25 cellular contexts compared by ENCODE assay signal in genomic region chr7:135578569-135578968, GRCh38. TPM values are rescaled to one million over a fixed set of nuclear protein-coding genes. Genes with fewer than 3 reads are reported as not detected.
A peak's percentile ranks its signal among the peaks of the same experiment; 100 is the strongest.
DNase-seq lines count a peak whose midpoint lies in the region; ATAC-seq, FAIRE-seq and TF ChIP-seq lines count a peak whose summit lies in the region.
"Had no signal": no experiment of that assay in that cellular context is flagged by ENCODE, and none has a peak within 500 bp of the region (broad histone marks: within the 10 kb centered on the region; RNA-seq: fewer than 3 reads in every experiment).

No MANE protein-coding gene starts in this region.

- H3K36me3 Mint-ChIP-seq in activated naive CD8-positive, alpha-beta T cell: peaks cover 15% of the 10 kb centered on the region
- peaks cover 40% of the 10 kb centered on the region for H3K36me3 Mint-ChIP-seq in activated naive CD8-positive, alpha-beta T cell treated with anti-CD3 and anti-CD28 coated beads for 36 hours

- no peaks in the 10 kb centered on the region for H3K4me1 ChIP-seq in K562 (replicated peaks in 1 of 2; ENCODE audit: control insufficient read depth in 2 of 2, insufficient read depth in 2 of 2, low read length in 2 of 2)
- no peaks in the 10 kb centered on the region for H3K4me1 ChIP-seq in esophagus muscularis mucosa
- H3K4me1 ChIP-seq: A549, BE2C, HAP-1 had no signal

- POLR2A ChIA-PET in K562 (lab: Yijun Ruan, JAX): no interaction called here

- no TSS peak for BruUV-seq in K562 (replicated peaks; lab: Mats Ljungman, UMichigan)

- H2AFZ ChIP-seq in K562 (ENCODE audit: low read depth, low read length): no peak overlapping the region

- H3K4me1 Mint-ChIP-seq in activated naive CD8-positive, alpha-beta T cell (ENCODE audit: low read depth): peaks cover 8% of the 10 kb centered on the region
- H3K4me1 Mint-ChIP-seq in activated naive CD8-positive, alpha-beta T cell treated with anti-CD3 and anti-CD28 coated beads for 36 hours: peaks cover 12% of the 10 kb centered on the region

- H3K27me3 ChIP-seq in K562 (ENCODE audit: control insufficient read depth in 2 of 2, insufficient read depth in 2 of 2, low read length in 2 of 2): no peaks in the 10 kb centered on the region
- no peaks in the 10 kb centered on the region for H3K27me3 ChIP-seq in esophagus muscularis mucosa
- H3K27me3 ChIP-seq: BE2C; BLaER1 treated with 17β-estradiol and CSF1 and Interleukin-3, amounts not matched to agents 10 nM and 100 nM had no signal

- H4K20me1 ChIP-seq in K562 (replicated peaks; ENCODE audit: control insufficient read depth, insufficient read depth, low read length): no peaks in the 10 kb centered on the region

- TF ChIP-seq EP300 in K562 (IDR thresholded peaks at IDR 0.05; ENCODE audit: low read length) (no peak), esophagus muscularis mucosa (IDR thresholded peaks at IDR 0.05) (no peak)

- H3K9me3 Mint-ChIP-seq in activated naive CD8-positive, alpha-beta T cell (ENCODE audit: low read depth): no peaks in the 10 kb centered on the region
- peaks cover 6% of the 10 kb centered on the region for H3K9me3 Mint-ChIP-seq in activated naive CD8-positive, alpha-beta T cell treated with anti-CD3 and anti-CD28 coated beads for 36 hours
- H3K9me3 Mint-ChIP-seq: CD14-positive monocyte; CD4-positive, alpha-beta T cell; CD8-positive, alpha-beta memory T cell; HFFc6 had no signal

- H3K9me3 ChIP-seq in K562 (replicated peaks; ENCODE audit: control insufficient read depth, insufficient read depth, low read depth, low read length) (no peaks in the 10 kb centered on the region), esophagus muscularis mucosa (no peaks in the 10 kb centered on the region)
- H3K9me3 ChIP-seq: A549; BE2C; BLaER1 treated with 17β-estradiol and CSF1 and Interleukin-3, amounts not matched to agents 10 nM and 100 nM; HAP-1 had no signal

- H3K4me2 ChIP-seq in K562 (ENCODE audit: insufficient read depth, low read length): no peak overlapping the region
- H3K4me2 ChIP-seq: A549; BLaER1 treated with 17β-estradiol and CSF1 and Interleukin-3, amounts not matched to agents 10 nM and 100 nM had no signal

- H3K4me3 ChIP-seq in K562 (no peak overlapping the region), esophagus muscularis mucosa (no peak overlapping the region)
- H3K4me3 ChIP-seq: A549; BLaER1 treated with 17β-estradiol and CSF1 and Interleukin-3, amounts not matched to agents 10 nM and 100 nM; HAP-1 had no signal

- CTCF ChIA-PET in K562 (lab: Yijun Ruan, JAX; ENCODE audit: low intra/inter-chr PET ratio): no interaction called here

- H3K36me3 ChIP-seq in K562 (ENCODE audit: control insufficient read depth, insufficient read depth, low read length) (peaks cover 97% of the 10 kb centered on the region), esophagus muscularis mucosa (peaks cover 78 to 100% (median 93%) of the 10 kb centered on the region in 4 donors)

- no peak overlapping the region for H3K4me3 Mint-ChIP-seq in activated naive CD8-positive, alpha-beta T cell
- no peak overlapping the region for H3K4me3 Mint-ChIP-seq in activated naive CD8-positive, alpha-beta T cell treated with anti-CD3 and anti-CD28 coated beads for 36 hours
- H3K4me3 Mint-ChIP-seq: CD14-positive monocyte; CD4-positive, alpha-beta T cell; CD8-positive, alpha-beta memory T cell; HFFc6 had no signal

- in situ Hi-C loops in K562 (cut with MboI): no loop called here

- TF ChIP-seq CTCF in K562 (IDR thresholded peaks at IDR 0.05 in 2 of 3, conservative IDR thresholded peaks at IDR 0.05 in 1 of 3; ENCODE audit: insufficient read depth in 2 of 3, low read depth in 1 of 3, low read length in 3 of 3): no peak
- TF ChIP-seq CTCF in esophagus muscularis mucosa (IDR thresholded peaks at IDR 0.05): no peak

- H3K27ac ChIP-seq in K562 (ENCODE audit: extremely low read depth, low read depth, low read length): no peak overlapping the region
- no peak overlapping the region for H3K27ac ChIP-seq in esophagus muscularis mucosa (replicated peaks in 1 of 4)
- H3K27ac ChIP-seq: A549; BLaER1 treated with 17β-estradiol and CSF1 and Interleukin-3, amounts not matched to agents 10 nM and 100 nM had no signal

- no peaks in the 10 kb centered on the region for H3K79me2 ChIP-seq in K562 (ENCODE audit: control insufficient read depth, insufficient read depth, low read length)

- TF ChIP-seq POLR2A in K562 (conservative IDR thresholded peaks at IDR 0.05): no peak
- TF ChIP-seq POLR2A in esophagus muscularis mucosa (IDR thresholded peaks at IDR 0.05; ENCODE audit: low read depth): no peak

- no peak for ATAC-seq in K562
- ATAC-seq: A549 had no signal

- WGBS in K562 (ENCODE audit: insufficient coverage, low coverage, missing lambda C conversion rate): 83% methylated on average over 3 of the region's 3 CpGs
- 88% methylated on average over 3 of the region's 3 CpGs for WGBS in esophagus muscularis mucosa

- DNase-seq in activated naive CD8-positive, alpha-beta T cell treated with anti-CD3 and anti-CD28 coated beads for 36 hours: no peak
- DNase-seq in K562 (ENCODE audit: extremely low read depth in 1 of 4, low spot score in 3 of 4) (no peak), lung microvascular endothelial cell (ENCODE audit: low read depth in 2 of 2) (peak; percentile 16 to 27), esophagus muscularis mucosa (ENCODE audit: extremely low spot score) (no peak), epidermal melanocyte (ENCODE audit: insufficient read length, low spot score) (no peak)
- DNase-seq: 8988T; ACHN; AML-193; BE2C; CD4-positive, alpha-beta T cell; CD8-positive, alpha-beta memory T cell; DMS 273 treated with DMSO at 0.1 percent for 48 hours; DMS79; EL; GDM1; GOT3; HFFc6 had no signal

- intact Hi-C loops in K562 (cut with micrococcal nuclease): no loop called here
- intact Hi-C loops in esophagus muscularis mucosa (cut with DNase I): no loop called here

- TF ChIP-seq RAD21 in K562 (CRISPR knock-in tag; conservative IDR thresholded peaks at IDR 0.05 in 1 of 2, IDR thresholded peaks at IDR 0.05 in 1 of 2): no peak

- peak overlapping the region; percentile 34 for H3K27ac Mint-ChIP-seq in activated naive CD8-positive, alpha-beta T cell
- H3K27ac Mint-ChIP-seq in activated naive CD8-positive, alpha-beta T cell treated with anti-CD3 and anti-CD28 coated beads for 36 hours: no peak overlapping the region
- H3K27ac Mint-ChIP-seq: CD4-positive, alpha-beta T cell; CD8-positive, alpha-beta memory T cell; HFFc6 had no signal

- no peaks in the 10 kb centered on the region for H3K27me3 Mint-ChIP-seq in activated naive CD8-positive, alpha-beta T cell
- H3K27me3 Mint-ChIP-seq in activated naive CD8-positive, alpha-beta T cell treated with anti-CD3 and anti-CD28 coated beads for 36 hours: no peaks in the 10 kb centered on the region
- H3K27me3 Mint-ChIP-seq: CD4-positive, alpha-beta T cell; CD8-positive, alpha-beta memory T cell had no signal

- no peaks in the 10 kb centered on the region for H3K9me1 ChIP-seq in K562 (ENCODE audit: control insufficient read depth, insufficient read depth, low read length)

- no peak for FAIRE-seq in K562 (lab: Jason Lieb, UNC)
- FAIRE-seq: A549, D721Med, GM12892, H54 had no signal

- H3K9ac ChIP-seq in K562 (ENCODE audit: insufficient read depth in 1 of 2, low read depth in 2 of 2, low read length in 2 of 2): no peak overlapping the region
- H3K9ac ChIP-seq: BLaER1 treated with 17β-estradiol and CSF1 and Interleukin-3, amounts not matched to agents 10 nM and 100 nM had no signal

TF ChIP-seq in K562, 482 proteins besides CTCF, POLR2A, EP300 and RAD21:
- TF ChIP-seq ZBTB2 (IDR thresholded peaks at IDR 0.05) (no peak), ZZZ3 (IDR thresholded peaks at IDR 0.05) (peak; percentile 21; the same call in 1 of the 2 replicates)

RNA-seq across cellular contexts. Expression of gene NUP205, which starts 20.9 kb away (rescaled TPM):
- total RNA-seq in activated naive CD8-positive, alpha-beta T cell treated with anti-CD3 and anti-CD28 coated beads for 36 hours: 100 to 1,000 TPM; 145 to 148 TPM
- 153 and 257 TPM in 2 replicates for total RNA-seq in K562 (2011; cell fraction: chromatin; rRNA removed; ENCODE audit: low replicate concordance)
- 115 and 121 TPM in 2 replicates for total RNA-seq in K562 (2011; cell fraction: nucleolus; rRNA removed)
- 137 and 140 TPM in 2 replicates for total RNA-seq in K562 (2011; cell fraction: nucleoplasm; rRNA removed)
- 158 and 190 TPM in 2 replicates for total RNA-seq in K562 (2014; rRNA removed)
- 234 and 257 TPM in 2 replicates for total RNA-seq in K562 (2014; rRNA removed; fragmentation: Illumina TruSeq; extraction: Trizol)
- total RNA-seq in K562 (2015; rRNA removed; fragmentation: Illumina TruSeq; extraction: Trizol): 224 and 249 TPM in 2 replicates
- 221 and 223 TPM in 2 replicates for total RNA-seq in K562 (2021)
- polyA plus RNA-seq in K562 (2011; rRNA removed): 246 and 282 TPM in 2 replicates
- 165 and 255 TPM in 2 replicates for polyA plus RNA-seq in K562 (2011; cell fraction: cytosol; rRNA removed)
- polyA plus RNA-seq in K562 (2011; cell fraction: nucleus; rRNA removed): 241 and 274 TPM in 2 replicates
- polyA plus RNA-seq in K562 (2012): 96.9 and 118 TPM in 2 replicates
- polyA plus RNA-seq in K562 (2014; fragmentation: Illumina TruSeq; extraction: Trizol): 177 and 193 TPM in 2 replicates
- polyA plus RNA-seq in K562 (2014; fragmentation: Nextera tagmentation; extraction: Ambion mirVana): 100 to 1,000 TPM; 101 to 182 TPM
- polyA plus RNA-seq in K562 (2014; rRNA removed): 167 and 174 TPM in 2 replicates
- 496 and 535 TPM in 2 replicates for polyA minus RNA-seq in K562 (2011; rRNA and poly(A)+ RNA removed)
- 181 and 200 TPM in 2 replicates for polyA minus RNA-seq in K562 (2011; cell fraction: cytosol; rRNA and poly(A)+ RNA removed)
- 130 and 268 TPM in 2 replicates for polyA minus RNA-seq in K562 (2011; cell fraction: nucleus; rRNA and poly(A)+ RNA removed)
- 27.8 and 31.2 TPM in 2 replicates for total RNA-seq in lung microvascular endothelial cell
- 10 to 100 TPM; 23.3 to 39.9 (median 34.7) TPM for total RNA-seq in esophagus muscularis mucosa

Comparison
In these comparisons a context has a peak if more than half of its experiments do, and no peak if none do; other contexts are left out.
1. DNase-seq: peak in lung microvascular endothelial cell (2 of 2); none in activated naive CD8-positive, alpha-beta T cell treated with anti-CD3 and anti-CD28 coated beads for 36 hours (single experiment), K562 (0 of 4), esophagus muscularis mucosa (single experiment) and epidermal melanocyte (single experiment).